ENCODE assay signal across 9 cellular contexts in genomic region chr21:38804030-38804616, GRCh38. TPM values are rescaled to one million over a fixed set of nuclear protein-coding genes. Genes with fewer than 3 reads are reported as not detected.
DNase-seq lines count a peak whose midpoint lies in the region; ATAC-seq and TF ChIP-seq lines count a peak whose summit lies in the region.
"Had no signal": no experiment of that assay in that cellular context is flagged by ENCODE, and none has a peak within 500 bp of the region (broad histone marks: within the 10 kb centered on the region; RNA-seq: fewer than 3 reads in every experiment).

No MANE protein-coding gene starts in this region.

- DNase-seq in SK-N-SH (no peak), fibroblast of lung (ENCODE audit: low read depth in 2 of 2) (peak; percentile 44 to 49), spleen (no peak), heart right ventricle (no peak), NCI-H2171 (lab: John Stamatoyannopoulos, UW) (no peak), HuH-7.5 (ENCODE audit: low spot score) (no peak)
- no peak for DNase-seq in activated CD4-positive, alpha-beta memory T cell treated with anti-CD3 and anti-CD28 coated beads for 36 hours
- DNase-seq: activated CD4-positive, CD25-positive, alpha-beta regulatory T cell had no signal

- no peak overlapping the region for H3K9ac ChIP-seq in SK-N-SH
- no peak overlapping the region for H3K9ac ChIP-seq in fibroblast of lung (ENCODE audit: insufficient read depth, low read length)

- H3K79me2 ChIP-seq in SK-N-SH (ENCODE audit: insufficient read depth) = peaks cover 35% of the 10 kb centered on the region
- H3K79me2 ChIP-seq in fibroblast of lung (ENCODE audit: control insufficient read depth, insufficient read depth, low read length) = peaks cover 34% of the 10 kb centered on the region

- peak overlapping the region; percentile 81 for H3K27ac Mint-ChIP-seq in activated CD4-positive, alpha-beta memory T cell treated with anti-CD3 and anti-CD28 coated beads for 36 hours

- H3K4me3 ChIP-seq in SK-N-SH (ENCODE audit: low read depth in 2 of 2, low read length in 1 of 2) (no peak overlapping the region), fibroblast of lung (replicated peaks in 1 of 4; ENCODE audit: control extremely low read depth in 1 of 4, insufficient read depth in 1 of 4, low read depth in 3 of 4, low read length in 4 of 4) (no peak overlapping the region), spleen (peak overlapping the region in 5 of 8 donors; percentile 60 to 90 (median 80)), heart right ventricle (no peak overlapping the region)

- no peaks in the 10 kb centered on the region for H3K36me3 ChIP-seq in SK-N-SH (replicated peaks in 1 of 2; ENCODE audit: control insufficient read depth in 1 of 2, insufficient read depth in 2 of 2, low read length in 1 of 2)
- no peaks in the 10 kb centered on the region for H3K36me3 ChIP-seq in fibroblast of lung (ENCODE audit: control insufficient read depth, insufficient read depth, low read length)
- peaks cover 0 to 9% (median 0%) of the 10 kb centered on the region in 6 donors for H3K36me3 ChIP-seq in spleen
- H3K36me3 ChIP-seq in heart right ventricle = peaks cover 0 to 15% (median 0%) of the 10 kb centered on the region in 9 donors

- peaks cover 20% of the 10 kb centered on the region for H4K20me1 ChIP-seq in SK-N-SH (ENCODE audit: insufficient read depth)
- H4K20me1 ChIP-seq in fibroblast of lung (ENCODE audit: control insufficient read depth, extremely low read depth, insufficient read depth, low read length) = no peaks in the 10 kb centered on the region

- H3K27me3 ChIP-seq in SK-N-SH (ENCODE audit: insufficient read depth) (no peaks in the 10 kb centered on the region), fibroblast of lung (ENCODE audit: control insufficient read depth, insufficient read depth, low read length) (no peaks in the 10 kb centered on the region), spleen (replicated peaks in 1 of 7) (peaks cover 0 to 12% (median 0%) of the 10 kb centered on the region in 7 donors), heart right ventricle (no peaks in the 10 kb centered on the region)

- no peak for TF ChIP-seq RAD21 in SK-N-SH (IDR thresholded peaks at IDR 0.05; ENCODE audit: low read length)

- POLR2A ChIA-PET in SK-N-SH (lab: Yijun Ruan, JAX) = no interaction called here
- POLR2A ChIA-PET in activated CD4-positive, alpha-beta memory T cell treated with anti-CD3 and anti-CD28 coated beads for 36 hours (lab: Charles Lee) = interaction anchor here (1.0 to 4.6 kb wide), 2 partner anchors 17 to 35 kb away, joined by 5 to 31 read pairs; no protein-coding TSS in a partner anchor

- peak overlapping the region; percentile 79 for H3K4me2 ChIP-seq in SK-N-SH
- H3K4me2 ChIP-seq in fibroblast of lung (ENCODE audit: extremely low read depth, insufficient read depth, low read length) = no peak overlapping the region

- TF ChIP-seq CTCF in SK-N-SH (IDR thresholded peaks at IDR 0.05) (no peak), fibroblast of lung (conservative IDR thresholded peaks at IDR 0.05 in 1 of 2, IDR thresholded peaks at IDR 0.05 in 1 of 2; ENCODE audit: low read depth in 1 of 2, low read length in 2 of 2) (no peak), spleen (IDR thresholded peaks at IDR 0.05 in 8 of 11, conservative IDR thresholded peaks at IDR 0.05 in 3 of 11) (no peak), heart right ventricle (IDR thresholded peaks at IDR 0.05) (no peak)

- no peak overlapping the region for H2AFZ ChIP-seq in SK-N-SH (ENCODE audit: low read depth)
- H2AFZ ChIP-seq in fibroblast of lung (ENCODE audit: low read length) = no peak overlapping the region

- peaks cover 13% of the 10 kb centered on the region for H3F3A ChIP-seq in SK-N-SH (replicated peaks; ENCODE audit: insufficient read depth)

- no peak overlapping the region for H3K4me3 Mint-ChIP-seq in activated CD4-positive, alpha-beta memory T cell treated with anti-CD3 and anti-CD28 coated beads for 36 hours

- CTCF ChIA-PET in SK-N-SH (lab: Yijun Ruan, JAX) = interaction anchor here (0.8 to 5.0 kb wide), 10 partner anchors 18 to 372 kb away, joined by 3 to 24 read pairs (median 4); no protein-coding TSS in a partner anchor
- CTCF ChIA-PET in activated CD4-positive, alpha-beta memory T cell treated with anti-CD3 and anti-CD28 coated beads for 36 hours (lab: Charles Lee) = interaction anchor here (1.1 to 4.0 kb wide), 3 partner anchors 16 to 36 kb away, joined by 3 to 22 read pairs (median 3); no protein-coding TSS in a partner anchor

- H3K4me1 ChIP-seq in SK-N-SH (ENCODE audit: control insufficient read depth in 1 of 2, insufficient read depth in 2 of 2, low read depth in 1 of 2, low read length in 1 of 2) = peaks cover 13 to 38% of the 10 kb centered on the region in 2 experiments
- H3K4me1 ChIP-seq in fibroblast of lung (ENCODE audit: control insufficient read depth, extremely low read depth, insufficient read depth, low read length) = peaks cover 5% of the 10 kb centered on the region
- peaks cover 0 to 50% (median 20%) of the 10 kb centered on the region in 6 donors for H3K4me1 ChIP-seq in spleen
- peaks cover 0 to 24% (median 6%) of the 10 kb centered on the region in 9 donors for H3K4me1 ChIP-seq in heart right ventricle

- H3K27ac ChIP-seq in SK-N-SH (ENCODE audit: low read depth in 2 of 2, low read length in 1 of 2) (peak overlapping the region in 1 of 2 experiments; percentile 62; a peak in 1 of 4 replicates), fibroblast of lung (ENCODE audit: insufficient read depth, low read length) (no peak overlapping the region), spleen (peak overlapping the region in 7 of 8 donors; percentile 86 to 99 (median 98)), heart right ventricle (peak overlapping the region in 1 of 10 donors; percentile 99)

- intact Hi-C loops in activated CD4-positive, alpha-beta memory T cell treated with anti-CD3 and anti-CD28 coated beads for 36 hours (cut with micrococcal nuclease) = loop anchor here (1.0 to 10.0 kb wide), 2 partner anchors 23 to 581 kb away; a partner anchor contains a TSS
- intact Hi-C loops in spleen (cut with DNase I; ENCODE audit: low total_unique reads) (loop anchor here (10.0 kb wide), 1 partner anchor 59 kb away; no protein-coding TSS in a partner anchor), heart right ventricle (cut with DNase I) (loop anchor here (2.0 to 10.0 kb wide), 16 partner anchors 37 to 328 kb away; no protein-coding TSS in a partner anchor)

- no peaks in the 10 kb centered on the region for H3K9me2 ChIP-seq in SK-N-SH

- H3K27me3 Mint-ChIP-seq in activated CD4-positive, alpha-beta memory T cell treated with anti-CD3 and anti-CD28 coated beads for 36 hours = peaks cover 4% of the 10 kb centered on the region

- peaks cover 16% of the 10 kb centered on the region for H3K36me3 Mint-ChIP-seq in activated CD4-positive, alpha-beta memory T cell treated with anti-CD3 and anti-CD28 coated beads for 36 hours

- H3K4me1 Mint-ChIP-seq in activated CD4-positive, alpha-beta memory T cell treated with anti-CD3 and anti-CD28 coated beads for 36 hours (ENCODE audit: low read depth) = peaks cover 32% of the 10 kb centered on the region

- H3K9me3 ChIP-seq in SK-N-SH (no peaks in the 10 kb centered on the region), fibroblast of lung (ENCODE audit: control insufficient read depth, insufficient read depth, low read depth, low read length) (no peaks in the 10 kb centered on the region), spleen (no peaks in the 10 kb centered on the region), heart right ventricle (no peaks in the 10 kb centered on the region)

- TF ChIP-seq EP300 in SK-N-SH (IDR thresholded peaks at IDR 0.05; ENCODE audit: borderline replicate concordance in 1 of 2, low read depth in 1 of 2, low read length in 1 of 2) = no peak

- 74% methylated on average over 5 of the region's 6 CpGs for WGBS in SK-N-SH (ENCODE audit: low lambda C conversion rate)
- WGBS in spleen, 5 donors = 50 to 71% (median 55%) methylated on average over 4 to 6 of the region's 6 CpGs
- 79 to 91% methylated on average over 6 of the region's 6 CpGs for WGBS in heart right ventricle, 2 donors

- ATAC-seq in SK-N-SH treated with all-trans-retinoic acid at 6 μM for 48 hours = no peak
- no peak for ATAC-seq in heart right ventricle

- H3K9me3 Mint-ChIP-seq in activated CD4-positive, alpha-beta memory T cell treated with anti-CD3 and anti-CD28 coated beads for 36 hours = no peaks in the 10 kb centered on the region

- no peak for TF ChIP-seq POLR2A in spleen (IDR thresholded peaks at IDR 0.05)

TF ChIP-seq in SK-N-SH, 30 proteins besides CTCF, POLR2A, EP300 and RAD21 (continues in another document):
- TF ChIP-seq MAX (IDR thresholded peaks at IDR 0.05; ENCODE audit: low read depth) (no peak), SMC3 (IDR thresholded peaks at IDR 0.05; ENCODE audit: low read depth, low read length) (no peak), YY1 (IDR thresholded peaks at IDR 0.05; ENCODE audit: low read depth) (no peak), GABPA (IDR thresholded peaks at IDR 0.05; ENCODE audit: low read depth) (no peak), ELF1 (IDR thresholded peaks at IDR 0.05) (no peak), FOSL2 (IDR thresholded peaks at IDR 0.05; ENCODE audit: borderline replicate concordance, low read depth) (no peak)

TF ChIP-seq in SK-N-SH treated with all-trans-retinoic acid at 6 μM for 48 hours, 23 proteins besides CTCF, POLR2A, EP300 and RAD21 (continues in another document):
- no peak for TF ChIP-seq CSDC2 (CRISPR knock-in tag; IDR thresholded peaks at IDR 0.05)
- no peak for TF ChIP-seq ZNF565 (CRISPR knock-in tag; conservative IDR thresholded peaks at IDR 0.05; ENCODE audit: low read depth)
- TF ChIP-seq ZFP3 (CRISPR knock-in tag; IDR thresholded peaks at IDR 0.05) = no peak
- TF ChIP-seq ARNTL (CRISPR knock-in tag; IDR thresholded peaks at IDR 0.05; ENCODE audit: borderline replicate concordance, low read depth) = no peak

RNA-seq across cellular contexts. Expression of gene ETS2, which starts 1.6 kb away (rescaled TPM):
- 14.2 and 16.3 TPM in 2 replicates for polyA plus RNA-seq in SK-N-SH (2012; rRNA removed)
- polyA plus RNA-seq in SK-N-SH (2012; cell fraction: cytosol; rRNA removed) = 11.4 and 13.6 TPM in 2 replicates
- 26.5 and 30.4 TPM in 2 replicates for polyA plus RNA-seq in SK-N-SH (2012; cell fraction: nucleus; rRNA removed)
- 10 to 100 TPM; 22.1 to 25.0 TPM for total RNA-seq in activated CD4-positive, alpha-beta memory T cell treated with anti-CD3 and anti-CD28 coated beads for 36 hours
- total RNA-seq in fibroblast of lung = 70.4 and 77.3 TPM in 2 replicates
- polyA plus RNA-seq in fibroblast of lung = 28.0 and 60.5 TPM in 2 replicates
- 21.6 and 41.3 TPM in 2 replicates for polyA plus RNA-seq in fibroblast of lung (2012)
- polyA minus RNA-seq in fibroblast of lung (ENCODE audit: low replicate concordance) = 30.0 and 65.8 TPM in 2 replicates
- 100 to 1,000 TPM; 287 to 590 (median 388) TPM for total RNA-seq in spleen
- polyA plus RNA-seq in spleen = 100 to 1,000 TPM in 1 of 3 donors, 10 to 100 TPM in 2; 44.4 to 113 (median 44.6) TPM
- 10 to 100 TPM; 27.5 to 81.5 (median 46.5) TPM for total RNA-seq in heart right ventricle
- polyA plus RNA-seq in heart right ventricle = 10 to 100 TPM; 26.2 to 33.9 TPM

Comparison
In these comparisons a context has a peak if more than half of its experiments do, and no peak if none do; other contexts are left out.
1. DNase-seq: peak in fibroblast of lung (2 of 2); none in SK-N-SH (single experiment), activated CD4-positive, alpha-beta memory T cell treated with anti-CD3 and anti-CD28 coated beads for 36 hours (single experiment), spleen (single experiment), heart right ventricle (0 of 2), NCI-H2171 (single experiment) and HuH-7.5 (single experiment).
2. H3K4me3 ChIP-seq: peak in spleen (5 of 8); none in SK-N-SH (0 of 2), fibroblast of lung (0 of 4) and heart right ventricle (0 of 10).